1 cellular context compared by ENCODE assay signal in the genomic region with DNA sequence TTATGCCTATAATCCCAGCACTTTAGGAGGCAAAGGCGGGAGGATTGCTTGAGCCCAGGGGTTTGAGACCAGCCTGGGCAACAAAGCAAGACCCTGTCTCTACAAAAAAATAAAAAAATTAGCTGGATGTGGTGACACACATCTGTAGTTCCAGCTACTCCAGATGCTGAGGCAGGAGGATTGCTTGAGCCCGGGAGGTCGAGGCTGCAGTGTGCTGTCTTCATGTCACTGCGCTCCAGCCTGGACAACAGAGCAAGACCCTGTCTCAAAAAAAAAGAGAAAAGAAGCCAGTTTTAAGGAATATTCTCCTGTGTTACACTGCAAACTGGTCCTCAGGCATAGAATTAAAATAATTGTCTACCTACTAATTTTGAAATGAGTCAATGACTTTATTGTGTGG.
TF ChIP-seq lines count a peak whose summit lies in the region.

No MANE protein-coding gene starts in this region.

TF ChIP-seq in K562, 482 proteins besides CTCF, POLR2A, EP300 and RAD21:
- no peak for TF ChIP-seq BRD9 (IDR thresholded peaks at IDR 0.05; ENCODE audit: low read depth, partially characterized antibody)
- no peak for TF ChIP-seq POLR2H (tag; IDR thresholded peaks at IDR 0.05; ENCODE audit: low read depth)
- no peak for TF ChIP-seq MCM2 (IDR thresholded peaks at IDR 0.05; ENCODE audit: low read depth)
- no peak for TF ChIP-seq KDM5B (IDR thresholded peaks at IDR 0.05; ENCODE audit: insufficient replicate concordance, low read depth, low read length)
- no peak for TF ChIP-seq CCNT2 (IDR thresholded peaks at IDR 0.05; ENCODE audit: borderline replicate concordance, extremely low read depth, insufficient read length, low read depth, low read length)
- TF ChIP-seq ELF2 (CRISPR knock-in tag; IDR thresholded peaks at IDR 0.05) = no peak
- peak; percentile 55 for TF ChIP-seq ZNF121 (CRISPR knock-in tag; conservative IDR thresholded peaks at IDR 0.05)
